1 cellular context compared by ENCODE assay signal in genomic region chr11:62554377-62554776, GRCh38.
TF ChIP-seq lines count a peak whose summit lies in the region.

No MANE protein-coding gene starts in this region.

TF ChIP-seq in GM12878, 131 proteins besides CTCF, POLR2A, EP300 and RAD21:
- TF ChIP-seq GABPA (IDR thresholded peaks at IDR 0.05; ENCODE audit: low read depth), result no peak
- TF ChIP-seq ETV6 (conservative IDR thresholded peaks at IDR 0.05 in 1 of 2, IDR thresholded peaks at IDR 0.05 in 1 of 2; ENCODE audit: borderline replicate concordance in 1 of 2, low read depth in 1 of 2), result no peak
- no peak for TF ChIP-seq BACH1 (IDR thresholded peaks at IDR 0.05; ENCODE audit: borderline replicate concordance)
- TF ChIP-seq SMC3 (IDR thresholded peaks at IDR 0.05; ENCODE audit: borderline replicate concordance, low read length), result no peak
- no peak for TF ChIP-seq FOS (IDR thresholded peaks at IDR 0.05; ENCODE audit: borderline replicate concordance, extremely low read depth, insufficient read length)
- no peak for TF ChIP-seq NFXL1 (IDR thresholded peaks at IDR 0.05; ENCODE audit: borderline replicate concordance)
- no peak for TF ChIP-seq ZNF384 (IDR thresholded peaks at IDR 0.05; ENCODE audit: borderline replicate concordance, low read depth, low read length)
- TF ChIP-seq ZBTB11 (CRISPR knock-in tag; IDR thresholded peaks at IDR 0.05), result no peak
- TF ChIP-seq SMARCA5 (IDR thresholded peaks at IDR 0.05), result no peak
- no peak for TF ChIP-seq RCOR1 (conservative IDR thresholded peaks at IDR 0.05; ENCODE audit: low read depth, low read length)
- no peak for TF ChIP-seq POU2F2 (IDR thresholded peaks at IDR 0.05; ENCODE audit: borderline replicate concordance, low read depth, low read length)
- no peak for TF ChIP-seq USF1 (IDR thresholded peaks at IDR 0.05; ENCODE audit: borderline replicate concordance, extremely low read length, insufficient read depth, low read depth, low read length)
- no peak for TF ChIP-seq DPF2 (IDR thresholded peaks at IDR 0.05)
